24 cellular contexts compared by ENCODE assay signal in genomic region chr7:11069591-11069990, GRCh38.
"Had no signal": no experiment of that assay in that cellular context is flagged by ENCODE, and none has a peak within 500 bp of the region (broad histone marks: within the 10 kb centered on the region; RNA-seq: fewer than 3 reads in every experiment).

No MANE protein-coding gene starts in this region.

- DNase-seq: colonic mucosa; cortex of kidney; dermis blood vessel endothelial cell; dorsolateral prefrontal cortex; effector CD4-positive, alpha-beta T cell; effector CD8-positive, alpha-beta T cell; effector memory CD4-positive, alpha-beta T cell; effector memory CD8-positive, alpha-beta T cell; endodermal cell; erythroblast; esophagus squamous epithelium; foreskin fibroblast; foreskin keratinocyte; foreskin melanocyte; gastrocnemius medialis; glutamatergic neuron; head of caudate nucleus; heart left ventricle; heart right ventricle had no signal

- H3K4me3 ChIP-seq: colonic mucosa, coronary artery, dorsolateral prefrontal cortex, esophagus muscularis mucosa, esophagus squamous epithelium, gastrocnemius medialis, gastroesophageal sphincter, heart left ventricle, heart right ventricle had no signal

- H3K9me3 Mint-ChIP-seq: dendritic cell treated with granulocyte-macrophage colony-stimulating factor and Interleukin-4, amounts not matched to agents 40 ng/mL and 50 ng/mL, for 4 days; effector memory CD8-positive, alpha-beta T cell; endodermal cell had no signal

- H3K4me3 Mint-ChIP-seq: dendritic cell treated with granulocyte-macrophage colony-stimulating factor and Interleukin-4, amounts not matched to agents 40 ng/mL and 50 ng/mL, for 4 days; effector memory CD8-positive, alpha-beta T cell; endodermal cell had no signal

- H3K36me3 ChIP-seq: colonic mucosa, gastrocnemius medialis had no signal

- H3K27me3 Mint-ChIP-seq: dendritic cell treated with granulocyte-macrophage colony-stimulating factor and Interleukin-4, amounts not matched to agents 40 ng/mL and 50 ng/mL, for 4 days; effector memory CD8-positive, alpha-beta T cell had no signal

- H3K27me3 ChIP-seq: colonic mucosa, dorsolateral prefrontal cortex, esophagus muscularis mucosa, esophagus squamous epithelium, foreskin keratinocyte, gastrocnemius medialis, gastroesophageal sphincter, heart left ventricle, heart right ventricle had no signal

- H3K27ac ChIP-seq: colonic mucosa, coronary artery, dorsolateral prefrontal cortex, epithelial cell of prostate, esophagus muscularis mucosa, esophagus squamous epithelium, foreskin keratinocyte, gastrocnemius medialis, gastroesophageal sphincter, heart left ventricle, heart right ventricle had no signal

- H3K4me1 ChIP-seq: colonic mucosa, esophagus muscularis mucosa, esophagus squamous epithelium, foreskin keratinocyte, gastrocnemius medialis, gastroesophageal sphincter, heart left ventricle, heart right ventricle had no signal

- H3K4me1 Mint-ChIP-seq: endodermal cell had no signal

- H3K27ac Mint-ChIP-seq: dendritic cell treated with granulocyte-macrophage colony-stimulating factor and Interleukin-4, amounts not matched to agents 40 ng/mL and 50 ng/mL, for 4 days; effector memory CD8-positive, alpha-beta T cell; endodermal cell had no signal

- H3K9me3 ChIP-seq: colonic mucosa, esophagus muscularis mucosa, esophagus squamous epithelium, gastrocnemius medialis, gastroesophageal sphincter, heart right ventricle had no signal
